In the genomic region with DNA sequence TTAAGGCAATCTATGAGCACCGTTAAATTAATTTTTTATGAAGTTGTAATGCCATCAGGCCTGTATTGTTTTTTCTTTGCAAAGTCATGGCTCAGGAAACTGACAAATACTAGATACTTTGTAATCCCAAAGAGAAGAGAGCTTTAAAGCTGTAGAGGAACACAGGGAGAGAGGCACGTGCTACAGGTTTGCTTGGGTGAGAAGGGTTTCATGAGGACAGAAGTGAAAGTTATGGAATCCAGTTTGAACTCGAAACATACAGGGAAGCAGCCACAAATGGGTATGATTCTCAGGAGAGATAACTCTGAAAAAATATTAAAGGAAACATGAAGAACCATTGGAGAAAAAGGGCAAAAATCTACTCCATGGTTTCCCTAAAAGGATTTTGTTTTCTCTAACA, we compare ENCODE assay signal across 22 cellular contexts.
"Had no signal": no experiment of that assay in that cellular context is flagged by ENCODE, and none has a peak within 500 bp of the region (broad histone marks: within the 10 kb centered on the region; RNA-seq: fewer than 3 reads in every experiment).

No MANE protein-coding gene starts in this region.

- H3K4me1 ChIP-seq: ascending aorta, breast epithelium, tibial artery, vagina had no signal

- H3K27ac Mint-ChIP-seq: activated naive CD4-positive, alpha-beta T cell treated with anti-CD3 and anti-CD28 coated beads, Interleukin-2, amount 50 U/mL, for 24 hours; memory B cell had no signal

- H3K27me3 ChIP-seq: ascending aorta, breast epithelium, tibial artery, vagina had no signal

- H3K4me3 ChIP-seq: ascending aorta, tibial artery, vagina had no signal

- H3K4me3 Mint-ChIP-seq: activated naive CD4-positive, alpha-beta T cell treated with anti-CD3 and anti-CD28 coated beads, Interleukin-2, amount 50 U/mL, for 24 hours; memory B cell had no signal

- H3K9me3 Mint-ChIP-seq: activated naive CD4-positive, alpha-beta T cell treated with anti-CD3 and anti-CD28 coated beads, Interleukin-2, amount 50 U/mL, for 24 hours; memory B cell had no signal

- DNase-seq: activated CD4-positive, alpha-beta T cell treated with anti-CD3 and anti-CD28 coated beads for 1 hour; activated CD8-positive, alpha-beta memory T cell treated with anti-CD3 and anti-CD28 coated beads for 24 hours; activated CD8-positive, alpha-beta memory T cell treated with anti-CD3 and anti-CD28 coated beads, Interleukin-2, amount 50 U/mL, for 48 hours; activated effector memory CD4-positive, alpha-beta T cell treated with Interleukin-2 at 50 U/mL for 16 hours; activated T-cell treated with anti-CD3 and anti-CD28 coated beads, Interleukin-2, amount 50 U/mL, for 48 hours; cortex of kidney; foreskin melanocyte; glutamatergic neuron; islet precursor cell; left ventricle myocardium superior; naive B cell; retina; stimulated activated naive CD8-positive, alpha-beta T cell treated with anti-CD3 and anti-CD28 coated beads, Interleukin-15, Interleukin-2, amounts not matched to agents 100 U/mL and 50 U/mL, for 24 hours; tibial artery; WERI-Rb-1 had no signal

- H3K9ac ChIP-seq: parathyroid adenoma had no signal

- H3K79me2 ChIP-seq: parathyroid adenoma had no signal

- H3K36me3 Mint-ChIP-seq: activated naive CD4-positive, alpha-beta T cell treated with anti-CD3 and anti-CD28 coated beads, Interleukin-2, amount 50 U/mL, for 24 hours; memory B cell; naive B cell had no signal

- ATAC-seq: stimulated activated naive CD8-positive, alpha-beta T cell treated with anti-CD3 and anti-CD28 coated beads, Interleukin-15, Interleukin-2, amounts not matched to agents 100 U/mL and 50 U/mL, for 24 hours had no signal

- H3K36me3 ChIP-seq: ascending aorta, breast epithelium, tibial artery, vagina, WERI-Rb-1 had no signal

- FAIRE-seq: endometrium had no signal

- H3K9me3 ChIP-seq: ascending aorta, breast epithelium, tibial artery, vagina had no signal

- H3K27ac ChIP-seq: ascending aorta, parathyroid adenoma, tibial artery, vagina, WERI-Rb-1 had no signal

- H3K4me1 Mint-ChIP-seq: activated naive CD4-positive, alpha-beta T cell treated with anti-CD3 and anti-CD28 coated beads, Interleukin-2, amount 50 U/mL, for 24 hours had no signal
